27 cellular contexts compared by ENCODE assay signal in the genomic region with DNA sequence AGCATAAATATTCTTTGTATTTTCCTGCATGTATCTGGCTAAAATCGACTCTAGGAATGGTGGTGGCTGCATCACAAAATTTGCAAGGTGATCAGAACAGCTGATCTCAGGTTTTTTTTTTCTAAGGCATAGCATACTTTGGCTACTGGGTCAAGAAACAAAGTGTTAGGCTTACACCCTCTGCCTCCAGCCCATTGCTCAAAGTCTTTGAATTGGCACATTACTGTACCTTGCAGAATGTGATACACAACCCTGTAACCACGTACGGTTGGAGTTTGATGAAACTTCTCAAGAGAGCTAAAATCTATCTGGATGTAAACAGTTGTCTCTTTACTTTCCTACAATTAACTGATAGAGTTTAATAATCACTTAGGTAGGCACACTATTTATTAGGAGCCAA.
"Had no signal": no experiment of that assay in that cellular context is flagged by ENCODE, and none has a peak within 500 bp of the region (broad histone marks: within the 10 kb centered on the region; RNA-seq: fewer than 3 reads in every experiment).

No MANE protein-coding gene starts in this region.

- H3K27me3 ChIP-seq: brain microvascular endothelial cell, cardiac muscle cell had no signal

- H3K36me3 Mint-ChIP-seq: activated naive CD4-positive, alpha-beta T cell treated with anti-CD3 and anti-CD28 coated beads, Interleukin-2, amount 50 U/mL, for 72 hours; WTC11 had no signal

- H3K27ac Mint-ChIP-seq: activated CD8-positive, alpha-beta T cell treated with anti-CD3 and anti-CD28 coated beads, Interleukin-2, amount 10 ng/mL, durations not matched to agents 7 days and 5 days; activated naive CD4-positive, alpha-beta T cell treated with anti-CD3 and anti-CD28 coated beads, Interleukin-2, amount 50 U/mL, for 72 hours; activated naive CD8-positive, alpha-beta T cell treated with anti-CD3 and anti-CD28 coated beads, Interleukin-2, amount 50 U/mL, for 24 hours; activated T-cell treated with anti-CD3 and anti-CD28 coated beads, Interleukin-2, amount 50 U/mL, for 24 hours; activated T-helper 1 cell treated with anti-CD3 and anti-CD28 coated beads, Interleukin-12 subunit alpha, Interleukin-12 subunit beta, Interleukin-2, Interleukin-4 antibody, amounts not matched to agents 30 ng/mL and 10 ng/mL and 1 ng/mL, durations not matched to agents 14 hours and 24 hours and 36 hours; T-helper 17 cell; WTC11 had no signal

- ATAC-seq: activated CD8-positive, alpha-beta T cell treated with anti-CD3 and anti-CD28 coated beads, Interleukin-2, amount 10 ng/mL, durations not matched to agents 7 days and 5 days; activated naive CD4-positive, alpha-beta T cell treated with anti-CD3 and anti-CD28 coated beads, Interleukin-2, amount 50 U/mL, for 72 hours; activated naive CD8-positive, alpha-beta T cell treated with anti-CD3 and anti-CD28 coated beads, Interleukin-2, amount 50 U/mL, for 24 hours; T-helper 17 cell had no signal

- H3K4me3 Mint-ChIP-seq: activated CD8-positive, alpha-beta T cell treated with anti-CD3 and anti-CD28 coated beads, Interleukin-2, amount 10 ng/mL, durations not matched to agents 7 days and 5 days; activated naive CD8-positive, alpha-beta T cell treated with anti-CD3 and anti-CD28 coated beads, Interleukin-2, amount 50 U/mL, for 24 hours; activated T-cell treated with anti-CD3 and anti-CD28 coated beads, Interleukin-2, amount 50 U/mL, for 24 hours; activated T-helper 1 cell treated with anti-CD3 and anti-CD28 coated beads, Interleukin-12 subunit alpha, Interleukin-12 subunit beta, Interleukin-2, Interleukin-4 antibody, amounts not matched to agents 30 ng/mL and 10 ng/mL and 1 ng/mL, durations not matched to agents 14 hours and 24 hours and 36 hours; T-helper 17 cell; WTC11 had no signal

- H3K9me3 Mint-ChIP-seq: activated naive CD4-positive, alpha-beta T cell treated with anti-CD3 and anti-CD28 coated beads, Interleukin-2, amount 50 U/mL, for 72 hours; activated naive CD8-positive, alpha-beta T cell treated with anti-CD3 and anti-CD28 coated beads, Interleukin-2, amount 50 U/mL, for 24 hours; activated T-cell treated with anti-CD3 and anti-CD28 coated beads, Interleukin-2, amount 50 U/mL, for 24 hours; activated T-helper 1 cell treated with anti-CD3 and anti-CD28 coated beads, Interleukin-12 subunit alpha, Interleukin-12 subunit beta, Interleukin-2, Interleukin-4 antibody, amounts not matched to agents 30 ng/mL and 10 ng/mL and 1 ng/mL, durations not matched to agents 14 hours and 24 hours and 36 hours; WTC11 had no signal

- DNase-seq: activated CD4-positive, alpha-beta T cell treated with anti-CD3 and anti-CD28 coated beads for 48 hours; activated CD4-positive, alpha-beta T cell treated with anti-CD3 and anti-CD28 coated beads, Interleukin-2, amount 50 U/mL, for 4 hours; activated CD4-positive, CD25-positive, alpha-beta regulatory T cell treated with anti-CD3 and anti-CD28 coated beads, Interleukin-2, amount 50 U/mL, for 72 hours; activated CD8-positive, alpha-beta memory T cell treated with anti-CD3 and anti-CD28 coated beads, Interleukin-2, amount 50 U/mL, for 48 hours; activated CD8-positive, alpha-beta T cell treated with anti-CD3 and anti-CD28 coated beads, Interleukin-2, amount 10 ng/mL, durations not matched to agents 7 days and 5 days; activated effector memory CD4-positive, alpha-beta T cell treated with anti-CD3 and anti-CD28 coated beads, Interleukin-2, amount 50 U/mL, for 16 hours; activated naive CD4-positive, alpha-beta T cell treated with Interleukin-2 at 50 U/mL for 16 hours; activated naive CD8-positive, alpha-beta T cell treated with anti-CD3 and anti-CD28 coated beads, Interleukin-2, amount 50 U/mL, for 24 hours; activated T-cell treated with anti-CD3 and anti-CD28 coated beads, Interleukin-2, amount 50 U/mL, for 24 hours; amniotic stem cell; brain microvascular endothelial cell; MM.1S; NCI-H1105; NCI-H1436; NCI-H1694 treated with DMSO at 0.1 percent for 48 hours; NCI-H2029 treated with DMSO at 0.1 percent for 48 hours; NCI-H345; NCI-H510A; NCI-H526 treated with DMSO at 0.1 percent for 48 hours; NK-92 treated with Interleukin-12 subunit alpha and Interleukin-12 subunit beta, amount 100 ng/mL, for 24 hours; SHP77 treated with DMSO at 0.1 percent for 48 hours; T-helper 17 cell; T-helper 9 cell had no signal

- H3K27ac ChIP-seq: brain microvascular endothelial cell, cardiac muscle cell had no signal

- H3K36me3 ChIP-seq: brain microvascular endothelial cell, cardiac muscle cell had no signal

- H3K27me3 Mint-ChIP-seq: activated T-cell treated with anti-CD3 and anti-CD28 coated beads, Interleukin-2, amount 50 U/mL, for 24 hours; T-helper 17 cell had no signal

- H3K4me1 Mint-ChIP-seq: activated naive CD8-positive, alpha-beta T cell treated with anti-CD3 and anti-CD28 coated beads, Interleukin-2, amount 50 U/mL, for 24 hours had no signal

- H3K4me3 ChIP-seq: cardiac muscle cell had no signal
